ENCODE assay signal across 16 cellular contexts in genomic region chr18:14117611-14118010, GRCh38. TPM values are rescaled to one million over a fixed set of nuclear protein-coding genes. Genes with fewer than 3 reads are reported as not detected.
DNase-seq lines count a peak whose midpoint lies in the region; TF ChIP-seq lines count a peak whose summit lies in the region.
"Had no signal": no experiment of that assay in that cellular context is flagged by ENCODE, and none has a peak within 500 bp of the region (broad histone marks: within the 10 kb centered on the region; RNA-seq: fewer than 3 reads in every experiment).

No MANE protein-coding gene starts in this region.

- H3K4me2 ChIP-seq in Karpas-422 (ENCODE audit: low read depth, low read length, poor library complexity, severe bottlenecking) = no peak overlapping the region
- H3K4me2 ChIP-seq: GM23338 had no signal

- H3K9me2 ChIP-seq in Karpas-422 (replicated peaks; ENCODE audit: insufficient read depth, low read length) = no peaks in the 10 kb centered on the region

- DNase-seq in Karpas-422 (peak; percentile 38), caudate nucleus (lab: John Stamatoyannopoulos, UW) (peak in 41 of 61 donors; percentile 2 to 94 (median 36)), iris pigment epithelial cell (ENCODE audit: low read depth) (peak; percentile 17), lower leg skin (ENCODE audit: low spot score in 2 of 2) (no peak), NCI-H524 (lab: John Stamatoyannopoulos, UW) (no peak), cerebellum (ENCODE audit: low spot score) (no peak), epidermal melanocyte (ENCODE audit: insufficient read length, low spot score) (no peak)
- DNase-seq: BE2C; CD8-positive, alpha-beta T cell; COR-L47; DMS153; DMS79 treated with DMSO at 0.1 percent for 48 hours; EL; H7 had no signal

- intact Hi-C loops in lower leg skin (cut with DNase I; ENCODE audit: low total_unique reads) = loop anchor here (10.0 kb wide), 1 partner anchor 327 kb away; no protein-coding TSS in a partner anchor

- H3K9me3 ChIP-seq in Karpas-422 (ENCODE audit: low read length) = peaks cover 18% of the 10 kb centered on the region
- H3K9me3 ChIP-seq: BE2C had no signal

- peaks cover 92% of the 10 kb centered on the region for H3K79me2 ChIP-seq in Karpas-422 (ENCODE audit: low read length)

- H3K27ac ChIP-seq in Karpas-422 (ENCODE audit: low read length) (no peak overlapping the region), caudate nucleus (ENCODE audit: low read depth, low read length) (no peak overlapping the region)
- H3K27ac ChIP-seq: C4-2B had no signal

- H3K27me3 ChIP-seq in Karpas-422 (ENCODE audit: low read length) = no peaks in the 10 kb centered on the region
- H3K27me3 ChIP-seq: BE2C had no signal

- no peak for TF ChIP-seq CTCF in lower leg skin (IDR thresholded peaks at IDR 0.05)

- 87 to 95% methylated on average over 2 of the region's 2 CpGs for WGBS in lower leg skin, 2 donors

- H4K20me1 ChIP-seq in Karpas-422 (ENCODE audit: insufficient read depth, low read depth, low read length) = no peaks in the 10 kb centered on the region

- no peak for TF ChIP-seq POLR2A in lower leg skin (IDR thresholded peaks at IDR 0.05)

- H3K4me3 ChIP-seq in Karpas-422 (ENCODE audit: low read length) = no peak overlapping the region
- H3K4me3 ChIP-seq in lower leg skin (ENCODE audit: low read depth, poor library complexity, severe bottlenecking) = no peak overlapping the region
- H3K4me3 ChIP-seq: GM23338 had no signal

- peaks cover 65% of the 10 kb centered on the region for H3K36me3 ChIP-seq in Karpas-422 (ENCODE audit: insufficient read depth, low read length)
- H3K36me3 ChIP-seq: BE2C had no signal

- H3K4me1 ChIP-seq in Karpas-422 (ENCODE audit: low read length) = no peaks in the 10 kb centered on the region
- H3K4me1 ChIP-seq: BE2C had no signal

- no peak overlapping the region for H2AFZ ChIP-seq in Karpas-422 (ENCODE audit: low read length)
- H2AFZ ChIP-seq: GM23338 had no signal

- no peak overlapping the region for H3K9ac ChIP-seq in Karpas-422 (ENCODE audit: low read length)

RNA-seq across cellular contexts. Expression of gene ZNF519, which starts 14.6 kb away (rescaled TPM):
- total RNA-seq in Karpas-422 (2014; rRNA removed; shearing (Covaris generic); ENCODE audit: low replicate concordance) = 6.5 and 29.0 TPM in 2 replicates
- total RNA-seq in lower leg skin = 1 to 10 TPM in 3 of 4 donors, under 1 TPM in 1; 0.72 to 8.7 (median 2.6) TPM
- total RNA-seq in cerebellum = 56.5 TPM

Comparison
In these comparisons a context has a peak if more than half of its experiments do, and no peak if none do; other contexts are left out.
1. DNase-seq: peak in Karpas-422 (single experiment), caudate nucleus (41 of 61) and iris pigment epithelial cell (single experiment); none in lower leg skin (0 of 2), NCI-H524 (0 of 2), cerebellum (single experiment) and epidermal melanocyte (single experiment).